Comparison of ENCODE assay signal across 1 cellular context in genomic region chr12:6493580-6494350, GRCh38.
TF ChIP-seq lines count a peak whose summit lies in the region.

Gene NCAPD2, plus strand, starts transcription at chr12:6494102. Its CDS starts 997 bp downstream, at chr12:6495099.

TF ChIP-seq in GM12878, 131 proteins besides CTCF, POLR2A, EP300 and RAD21 (continued from another document and continues in another):
- TF ChIP-seq ZNF592 (IDR thresholded peaks at IDR 0.05) (no peak), FOS (IDR thresholded peaks at IDR 0.05; ENCODE audit: borderline replicate concordance, extremely low read depth, insufficient read length) (peak; percentile 38), MYC (IDR thresholded peaks at IDR 0.05; ENCODE audit: insufficient read depth, insufficient read length, insufficient replicate concordance, low read length, severe bottlenecking) (no peak), ZZZ3 (IDR thresholded peaks at IDR 0.05; ENCODE audit: control insufficient read depth, insufficient read length, low read depth) (no peak), TCF3 (IDR thresholded peaks at IDR 0.05; ENCODE audit: borderline replicate concordance, insufficient read depth, low read depth, low read length) (0 out of 2 replicates have a peak, but pooled peaks have one; percentile 22), KAT2A (conservative IDR thresholded peaks at IDR 0.05; ENCODE audit: control insufficient read depth, low read depth, low read length) (no peak), CHD4 (IDR thresholded peaks at IDR 0.05) (no peak), MTA2 (IDR thresholded peaks at IDR 0.05; ENCODE audit: low read depth) (no peak), E2F4 (IDR thresholded peaks at IDR 0.05; ENCODE audit: low read depth, low read length) (peak; percentile 95), ZNF274 (IDR thresholded peaks at IDR 0.05; ENCODE audit: insufficient read depth, insufficient read length) (no peak), KDM1A (IDR thresholded peaks at IDR 0.05; ENCODE audit: borderline replicate concordance) (no peak), SUPT20H (IDR thresholded peaks at IDR 0.05; ENCODE audit: borderline replicate concordance, control insufficient read depth, low read depth, low read length) (no peak), ASH2L (IDR thresholded peaks at IDR 0.05; ENCODE audit: borderline replicate concordance, low read depth) (no peak), BMI1 (IDR thresholded peaks at IDR 0.05; ENCODE audit: borderline replicate concordance) (no peak), SRF (IDR thresholded peaks at IDR 0.05; ENCODE audit: low read depth in 2 of 2, low read length in 2 of 2) (no peak), RAD51 (IDR thresholded peaks at IDR 0.05) (no peak), CBX5 (IDR thresholded peaks at IDR 0.05; ENCODE audit: low read depth) (no peak), YY1 (IDR thresholded peaks at IDR 0.05; ENCODE audit: low read depth, low read length) (0 out of 2 replicates have a peak, but pooled peaks have one; percentile 17), POU2F2 (IDR thresholded peaks at IDR 0.05; ENCODE audit: borderline replicate concordance, low read depth, low read length) (peak; percentile 29; the same call in 2 of the 3 replicates), RELA (IDR thresholded peaks at IDR 0.05; ENCODE audit: borderline replicate concordance, partially characterized antibody) (no peak), ZBTB33 (IDR thresholded peaks at IDR 0.05) (no peak), BCL11A (IDR thresholded peaks at IDR 0.05; ENCODE audit: low read depth, low read length) (no peak), IRF3 (IDR thresholded peaks at IDR 0.05) (peak; percentile 72; the same call in 1 of the 2 replicates), CEBPB (IDR thresholded peaks at IDR 0.05; ENCODE audit: borderline replicate concordance in 1 of 2, low read depth in 2 of 2, low read length in 2 of 2) (no peak), RBBP5 (conservative IDR thresholded peaks at IDR 0.05) (no peak), SUZ12 (IDR thresholded peaks at IDR 0.05; ENCODE audit: unreplicated experiment) (no peak), CUX1 (IDR thresholded peaks at IDR 0.05; ENCODE audit: insufficient replicate concordance, low read depth, low read length) (no peak), SREBF2 (IDR thresholded peaks at IDR 0.05; ENCODE audit: low read length) (no peak), EZH2 (IDR thresholded peaks at IDR 0.05; ENCODE audit: borderline replicate concordance, control insufficient read depth, low read depth, low read length) (no peak), PAX8 (IDR thresholded peaks at IDR 0.05) (no peak; the same call in 1 of the 2 replicates), ETV6 (conservative IDR thresholded peaks at IDR 0.05 in 1 of 2, IDR thresholded peaks at IDR 0.05 in 1 of 2; ENCODE audit: borderline replicate concordance in 1 of 2, low read depth in 1 of 2) (no peak), IKZF1 (conservative IDR thresholded peaks at IDR 0.05) (peak; percentile 70), DPF2 (IDR thresholded peaks at IDR 0.05) (no peak; the same call in 1 of the 2 replicates), TAF1 (IDR thresholded peaks at IDR 0.05; ENCODE audit: borderline replicate concordance, low read depth, low read length) (peak; percentile 78), SIN3A (IDR thresholded peaks at IDR 0.05; ENCODE audit: low read depth, low read length) (no peak; the same call in 1 of the 2 replicates), HDGF (IDR thresholded peaks at IDR 0.05) (no peak), SREBF1 (IDR thresholded peaks at IDR 0.05; ENCODE audit: low read length) (no peak), ZBTB4 (CRISPR knock-in tag; IDR thresholded peaks at IDR 0.05) (no peak), SP1 (IDR thresholded peaks at IDR 0.05; ENCODE audit: low read depth, low read length) (peak; percentile 85), ZBTB11 (CRISPR knock-in tag; IDR thresholded peaks at IDR 0.05) (no peak), TBL1XR1 (IDR thresholded peaks at IDR 0.05; ENCODE audit: low read depth, low read length) (no peak), ESRRA (IDR thresholded peaks at IDR 0.05; ENCODE audit: low read length) (no peak), TARDBP (IDR thresholded peaks at IDR 0.05; ENCODE audit: borderline replicate concordance) (no peak), TCF7 (IDR thresholded peaks at IDR 0.05; ENCODE audit: borderline replicate concordance) (no peak)
